In the genomic region with DNA sequence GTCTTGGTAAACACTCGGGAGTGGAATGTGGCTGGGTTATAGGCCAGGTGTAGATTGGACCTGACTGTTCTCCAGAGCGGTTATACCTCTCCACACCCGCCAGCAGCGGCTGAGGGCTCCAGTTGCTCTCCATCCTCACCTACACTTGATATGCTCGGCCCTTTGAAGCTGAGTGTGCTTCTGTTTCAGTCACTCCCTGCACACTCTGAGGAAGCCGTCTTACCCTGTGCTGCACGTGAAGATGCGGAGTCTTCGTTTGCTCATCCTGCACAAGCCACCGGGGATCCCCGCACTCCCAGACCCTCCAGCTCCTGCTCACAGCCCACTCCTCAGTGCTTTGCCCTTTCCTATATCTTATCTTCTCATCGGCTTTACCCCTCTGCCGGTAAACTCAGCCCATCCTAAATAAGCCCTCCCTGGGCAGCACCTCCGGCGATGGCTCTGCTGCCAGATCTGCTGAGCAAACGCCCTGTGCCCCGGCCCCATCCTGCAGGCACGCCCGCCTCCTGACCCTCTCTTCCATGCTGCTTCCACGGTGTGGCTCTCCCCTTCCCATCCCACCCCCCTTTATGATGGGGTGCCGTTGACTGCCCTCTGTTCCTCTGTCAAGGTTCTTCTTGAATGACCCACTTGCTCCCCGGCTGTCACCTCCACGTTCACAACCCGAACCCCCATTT, we compare ENCODE assay signal across 17 cellular contexts. TPM values are rescaled to one million over a fixed set of nuclear protein-coding genes. Genes with fewer than 3 reads are reported as not detected.
DNase-seq lines count a peak whose midpoint lies in the region; ATAC-seq, FAIRE-seq and TF ChIP-seq lines count a peak whose summit lies in the region.
"Had no signal": no experiment of that assay in that cellular context is flagged by ENCODE, and none has a peak within 500 bp of the region (broad histone marks: within the 10 kb centered on the region; RNA-seq: fewer than 3 reads in every experiment).

No MANE protein-coding gene starts in this region.

- H2BK120ac ChIP-seq in IMR-90 (ENCODE audit: low read depth, low read length), result no peak overlapping the region
- no peak overlapping the region for H2BK120ac ChIP-seq in H1 (replicated peaks; ENCODE audit: low read depth, low read length)

- no peak overlapping the region for H4K8ac ChIP-seq in IMR-90 (ENCODE audit: low read depth in 2 of 2, low read length in 2 of 2)
- peak overlapping the region; percentile 66; the same call in 1 of the 2 replicates for H4K8ac ChIP-seq in H1 (ENCODE audit: extremely low read depth, insufficient read depth, low read length)

- POLR2A ChIA-PET in IMR-90 (lab: Charles Lee; ENCODE audit: unreplicated experiment), result no interaction called here
- POLR2A ChIA-PET in H1 (lab: Charles Lee; ENCODE audit: partially characterized antibody), result no interaction called here

- no TSS peak for BruUV-seq in IMR-90 (replicated peaks; lab: Mats Ljungman, UMichigan)

- H4K5ac ChIP-seq in IMR-90 (ENCODE audit: low read depth, low read length), result no peak overlapping the region
- no peak overlapping the region for H4K5ac ChIP-seq in H1 (ENCODE audit: insufficient read length, low read depth, low read length)

- H3K9me3 ChIP-seq in IMR-90 (ENCODE audit: control insufficient read depth, insufficient read depth, low read length) (peaks cover 3% of the 10 kb centered on the region), H1 (ENCODE audit: insufficient read depth in 2 of 2, low read depth in 1 of 2, low read length in 1 of 2) (no peaks in the 10 kb centered on the region; a peak in 1 of 4 replicates), vagina (no peaks in the 10 kb centered on the region), neural progenitor cell (ENCODE audit: low read depth) (no peaks in the 10 kb centered on the region)
- H3K9me3 ChIP-seq: ovary had no signal

- no peak for DNase-seq in activated naive CD8-positive, alpha-beta T cell treated with anti-CD3 and anti-CD28 coated beads for 36 hours
- DNase-seq in activated naive CD8-positive, alpha-beta T cell treated with anti-CD3 and anti-CD28 coated beads, Interleukin-2, amount 50 U/mL, for 24 hours, result no peak
- DNase-seq in IMR-90 (no peak), H1 (ENCODE audit: low read depth in 1 of 2, low spot score in 2 of 2) (peak in 1 of 2 experiments; percentile 41), vagina (ENCODE audit: extremely low spot score in 2 of 2) (peak; percentile 37 to 81), SK-N-DZ (ENCODE audit: low spot score) (no peak), neural progenitor cell (ENCODE audit: low spot score) (no peak)
- DNase-seq: activated naive CD4-positive, alpha-beta T cell; cortex of kidney; foreskin melanocyte; GDM1; left colon; NK-92 treated with Interleukin-12 subunit alpha and Interleukin-12 subunit beta, amount 100 ng/mL, for 24 hours; ovary; stimulated activated CD4-positive, alpha-beta T cell treated with anti-CD3 and anti-CD28 coated beads, Interleukin-2, amount 100 ng/mL, for 48 hours; substantia nigra had no signal

- in situ Hi-C loops in IMR-90 (cut with MboI; ENCODE audit: low sequenced_read_pairs), result no loop called here

- H3K79me1 ChIP-seq in IMR-90 (ENCODE audit: low read depth in 1 of 2, low read length in 2 of 2), result no peaks in the 10 kb centered on the region
- H3K79me1 ChIP-seq in H1 (ENCODE audit: low read depth, low read length), result no peaks in the 10 kb centered on the region

- ATAC-seq in activated naive CD8-positive, alpha-beta T cell treated with anti-CD3 and anti-CD28 coated beads, Interleukin-2, amount 50 U/mL, for 24 hours, result no peak
- no peak for ATAC-seq in IMR-90 (ENCODE audit: low read depth)
- ATAC-seq: GM12878, left colon had no signal

- H3K27me3 ChIP-seq in IMR-90 (ENCODE audit: control insufficient read depth, insufficient read depth, low read length) (peaks cover 21% of the 10 kb centered on the region), H1 (replicated peaks in 1 of 4; ENCODE audit: control insufficient read depth in 3 of 4, extremely low read depth in 1 of 4, insufficient read depth in 3 of 4, low read length in 3 of 4) (no peaks in the 10 kb centered on the region), vagina (no peaks in the 10 kb centered on the region), neural progenitor cell (no peaks in the 10 kb centered on the region)
- H3K27me3 ChIP-seq: ovary had no signal

- no peak overlapping the region for H3K18ac ChIP-seq in IMR-90 (ENCODE audit: low read depth, low read length)
- no peak overlapping the region for H3K18ac ChIP-seq in H1 (ENCODE audit: extremely low read depth, low read length)

- peaks cover 23% of the 10 kb centered on the region for H3K4me1 Mint-ChIP-seq in activated naive CD8-positive, alpha-beta T cell treated with anti-CD3 and anti-CD28 coated beads for 36 hours
- peaks cover 25% of the 10 kb centered on the region for H3K4me1 Mint-ChIP-seq in activated naive CD8-positive, alpha-beta T cell treated with anti-CD3 and anti-CD28 coated beads, Interleukin-2, amount 50 U/mL, for 24 hours
- peaks cover 7% of the 10 kb centered on the region for H3K4me1 Mint-ChIP-seq in neural progenitor cell

- no peak for TF ChIP-seq RAD21 in IMR-90 (IDR thresholded peaks at IDR 0.05; ENCODE audit: low read length)
- TF ChIP-seq RAD21 in H1 (IDR thresholded peaks at IDR 0.05 in 1 of 2, conservative IDR thresholded peaks at IDR 0.05 in 1 of 2; ENCODE audit: low read depth in 2 of 2, low read length in 2 of 2), result no peak

- H2BK5ac ChIP-seq in IMR-90 (ENCODE audit: low read depth, low read length, poor library complexity, severe bottlenecking) (no peak overlapping the region), H1 (ENCODE audit: low read depth, low read length) (no peak overlapping the region)

- no peaks in the 10 kb centered on the region; the same call in 1 of the 2 replicates for H3K23me2 ChIP-seq in H1 (ENCODE audit: low read depth, low read length)

- H2BK12ac ChIP-seq in H1 (ENCODE audit: low read depth, low read length), result no peak overlapping the region

- H3K14ac ChIP-seq in IMR-90 (replicated peaks; ENCODE audit: low read depth, low read length) (no peak overlapping the region), H1 (ENCODE audit: insufficient read length) (no peak overlapping the region)

- no peak for TF ChIP-seq EP300 in H1 (IDR thresholded peaks at IDR 0.05; ENCODE audit: borderline replicate concordance in 1 of 2, low read depth in 2 of 2, low read length in 2 of 2)

- H3K27me3 Mint-ChIP-seq in activated naive CD8-positive, alpha-beta T cell treated with anti-CD3 and anti-CD28 coated beads for 36 hours, result no peaks in the 10 kb centered on the region
- H3K27me3 Mint-ChIP-seq in activated naive CD8-positive, alpha-beta T cell treated with anti-CD3 and anti-CD28 coated beads, Interleukin-2, amount 50 U/mL, for 24 hours, result peaks cover 15% of the 10 kb centered on the region
- H3K27me3 Mint-ChIP-seq in neural progenitor cell (ENCODE audit: insufficient read depth, low read depth), result peaks cover 10% of the 10 kb centered on the region

- no peak overlapping the region for H2AK9ac ChIP-seq in IMR-90 (replicated peaks; ENCODE audit: low read depth, low read length, poor library complexity)

- FAIRE-seq in H1 (lab: Jason Lieb, UNC), result no peak
- FAIRE-seq: GM12878 had no signal

- H2BK20ac ChIP-seq in IMR-90 (ENCODE audit: low read depth, low read length), result no peak overlapping the region
- no peak overlapping the region for H2BK20ac ChIP-seq in H1 (ENCODE audit: low read length)

- 70% methylated on average over 19 of the region's 24 CpGs; no CpG with 5 or more reads in 1 of the 2 experiments for WGBS in IMR-90 (ENCODE audit: extremely low coverage in 2 of 2, insufficient read length in 1 of 2), 2 experiments
- 84% methylated on average over 23 of the region's 24 CpGs; no CpG with 5 or more reads in 1 of the 2 experiments for WGBS in H1 (ENCODE audit: extremely low coverage in 1 of 2, insufficient coverage in 1 of 2, insufficient read length in 1 of 2, insufficient replicate concordance in 2 of 2, low coverage in 1 of 2, low lambda C conversion rate in 2 of 2, missing lambda C conversion rate in 1 of 2), 2 experiments

- H3K27ac ChIP-seq in IMR-90 (ENCODE audit: insufficient read depth, low read length), result no peak overlapping the region
- no peak overlapping the region for H3K27ac ChIP-seq in H1 (ENCODE audit: low read depth, low read length)
- no peak overlapping the region for H3K27ac ChIP-seq in vagina
- no peak overlapping the region for H3K27ac ChIP-seq in neural progenitor cell
- H3K27ac ChIP-seq: ovary had no signal

- intact Hi-C loops in IMR-90 (cut with micrococcal nuclease), result no loop called here
- intact Hi-C loops in vagina (cut with DNase I), result no loop called here

- TF ChIP-seq POLR2A in IMR-90 (IDR thresholded peaks at IDR 0.05; ENCODE audit: low read depth, low read length) (no peak), H1 (IDR thresholded peaks at IDR 0.05; ENCODE audit: control extremely low read depth in 1 of 2, low read depth in 2 of 2, low read length in 2 of 2) (no peak), vagina (IDR thresholded peaks at IDR 0.05) (no peak)

- H3K4me3 ChIP-seq in IMR-90 (ENCODE audit: insufficient read depth, low read depth, low read length) (no peak overlapping the region), H1 (ENCODE audit: extremely low read depth in 1 of 4, insufficient read depth in 2 of 4, low read depth in 3 of 4, low read length in 4 of 4) (no peak overlapping the region), vagina (no peak overlapping the region), neural progenitor cell (no peak overlapping the region)
- H3K4me3 ChIP-seq: GM12878, ovary had no signal

- H3K4me3 Mint-ChIP-seq in activated naive CD8-positive, alpha-beta T cell treated with anti-CD3 and anti-CD28 coated beads for 36 hours, result peak overlapping the region; percentile 25
- no peak overlapping the region for H3K4me3 Mint-ChIP-seq in activated naive CD8-positive, alpha-beta T cell treated with anti-CD3 and anti-CD28 coated beads, Interleukin-2, amount 50 U/mL, for 24 hours
- H3K4me3 Mint-ChIP-seq in neural progenitor cell, result no peak overlapping the region

- CTCF ChIA-PET in IMR-90 (lab: Yijun Ruan, JAX) (interaction anchor here (0.6 kb wide), 1 partner anchor 89 kb away, joined by 3 read pairs; no protein-coding TSS in a partner anchor), H1 (lab: Charles Lee; ENCODE audit: partially characterized antibody) (interaction anchor here (0.8 to 1.4 kb wide), 2 partner anchors 8 to 35 kb away, joined by 3 read pairs; no protein-coding TSS in a partner anchor)

- H3K9ac ChIP-seq in IMR-90 (ENCODE audit: low read depth, low read length) (no peak overlapping the region), H1 (replicated peaks in 1 of 4; ENCODE audit: extremely low read depth in 1 of 4, low read depth in 3 of 4, low read length in 3 of 4) (no peak overlapping the region), neural progenitor cell (no peak overlapping the region)

- peaks cover 8% of the 10 kb centered on the region; the same call in 1 of the 2 replicates for H3K9me1 ChIP-seq in IMR-90 (ENCODE audit: insufficient read depth, low read length)

- H3K4ac ChIP-seq in IMR-90 (ENCODE audit: low read depth, low read length) (no peak overlapping the region), H1 (replicated peaks; ENCODE audit: insufficient read length, low read depth, low read length) (no peak overlapping the region)

- H4K20me1 ChIP-seq in IMR-90 (ENCODE audit: insufficient read depth, low read length) (peaks cover 19% of the 10 kb centered on the region), H1 (replicated peaks in 1 of 2; ENCODE audit: control insufficient read depth in 1 of 2, insufficient read depth in 2 of 2, low read length in 2 of 2) (no peaks in the 10 kb centered on the region), neural progenitor cell (ENCODE audit: low read depth) (no peaks in the 10 kb centered on the region)

- TF ChIP-seq CTCF in IMR-90 (conservative IDR thresholded peaks at IDR 0.05; ENCODE audit: low read depth, low read length) (no peak), H1 (IDR thresholded peaks at IDR 0.05; ENCODE audit: control extremely low read depth in 1 of 3, insufficient read depth in 1 of 3, low read depth in 1 of 3, low read length in 3 of 3) (no peak), vagina (IDR thresholded peaks at IDR 0.05) (no peak), neural progenitor cell (IDR thresholded peaks at IDR 0.05) (no peak)

- H2AK5ac ChIP-seq in IMR-90 (ENCODE audit: low read depth, low read length) (no peak overlapping the region), H1 (ENCODE audit: low read depth, low read length) (no peak overlapping the region)

- peak overlapping the region; percentile 11 for H2AFZ ChIP-seq in IMR-90 (replicated peaks; ENCODE audit: low read length, poor library complexity)
- H2AFZ ChIP-seq in H1 (ENCODE audit: low read length), result peak overlapping the region; percentile 62; the same call in 1 of the 2 replicates
- H2AFZ ChIP-seq in neural progenitor cell (replicated peaks), result no peak overlapping the region

- H3K56ac ChIP-seq in IMR-90 (ENCODE audit: extremely low read depth, insufficient read depth, low read length) (no peak overlapping the region), H1 (replicated peaks; ENCODE audit: insufficient read length, low read depth, low read length) (no peak overlapping the region)

- dilution Hi-C loops in IMR-90 (cut with HindIII; ENCODE audit: low sequenced_read_pairs, unreplicated experiment), result no loop called here

- H3K27ac Mint-ChIP-seq in activated naive CD8-positive, alpha-beta T cell treated with anti-CD3 and anti-CD28 coated beads for 36 hours, result no peak overlapping the region
- no peak overlapping the region for H3K27ac Mint-ChIP-seq in activated naive CD8-positive, alpha-beta T cell treated with anti-CD3 and anti-CD28 coated beads, Interleukin-2, amount 50 U/mL, for 24 hours
- no peak overlapping the region for H3K27ac Mint-ChIP-seq in neural progenitor cell

- H4K91ac ChIP-seq in IMR-90 (ENCODE audit: insufficient read depth, low read depth, low read length) (no peak overlapping the region), H1 (replicated peaks; ENCODE audit: insufficient read length, low read length) (no peak overlapping the region)

- no peak overlapping the region for H3K4me2 ChIP-seq in IMR-90 (ENCODE audit: low read depth, low read length)
- no peak overlapping the region for H3K4me2 ChIP-seq in H1 (ENCODE audit: insufficient read depth in 1 of 2, low read depth in 2 of 2, low read length in 2 of 2)
- no peak overlapping the region for H3K4me2 ChIP-seq in neural progenitor cell

- H3K36me3 Mint-ChIP-seq in activated naive CD8-positive, alpha-beta T cell treated with anti-CD3 and anti-CD28 coated beads for 36 hours, result peaks cover 4% of the 10 kb centered on the region
- H3K36me3 Mint-ChIP-seq in activated naive CD8-positive, alpha-beta T cell treated with anti-CD3 and anti-CD28 coated beads, Interleukin-2, amount 50 U/mL, for 24 hours (ENCODE audit: low read depth), result peaks cover 5% of the 10 kb centered on the region
- H3K36me3 Mint-ChIP-seq in neural progenitor cell, result no peaks in the 10 kb centered on the region

- H3K79me2 ChIP-seq in H1 (ENCODE audit: control insufficient read depth in 1 of 2, insufficient read depth in 2 of 2, low read length in 2 of 2) (no peaks in the 10 kb centered on the region), neural progenitor cell (ENCODE audit: low read depth) (no peaks in the 10 kb centered on the region)

- H2BK15ac ChIP-seq in IMR-90 (ENCODE audit: low read depth, low read length) (no peak overlapping the region), H1 (ENCODE audit: low read length) (no peak overlapping the region)

- no peaks in the 10 kb centered on the region for H3F3A ChIP-seq in neural progenitor cell (ENCODE audit: low read depth)

- no peak overlapping the region for H3K23ac ChIP-seq in IMR-90 (ENCODE audit: low read depth, low read length)
- H3K23ac ChIP-seq in H1 (ENCODE audit: insufficient read length), result no peak overlapping the region

- H3K9me3 Mint-ChIP-seq in activated naive CD8-positive, alpha-beta T cell treated with anti-CD3 and anti-CD28 coated beads for 36 hours, result peaks cover 2% of the 10 kb centered on the region
- H3K9me3 Mint-ChIP-seq in activated naive CD8-positive, alpha-beta T cell treated with anti-CD3 and anti-CD28 coated beads, Interleukin-2, amount 50 U/mL, for 24 hours, result peaks cover 7% of the 10 kb centered on the region
- H3K9me3 Mint-ChIP-seq in neural progenitor cell, result peaks cover 11% of the 10 kb centered on the region

- H3K4me1 ChIP-seq in IMR-90 (ENCODE audit: control insufficient read depth, insufficient read depth, low read length) (peaks cover 11% of the 10 kb centered on the region), H1 (replicated peaks in 1 of 4; ENCODE audit: control insufficient read depth in 3 of 4, insufficient read depth in 4 of 4, low read length in 3 of 4) (no peaks in the 10 kb centered on the region; a peak in 1 of 7 replicates), vagina (peaks cover 17% of the 10 kb centered on the region), neural progenitor cell (no peaks in the 10 kb centered on the region)

- no peaks in the 10 kb centered on the region for H3K36me3 ChIP-seq in IMR-90 (ENCODE audit: control insufficient read depth, insufficient read depth, low read length)
- H3K36me3 ChIP-seq in H1 (ENCODE audit: control insufficient read depth in 2 of 4, insufficient read depth in 4 of 4, low read length in 3 of 4), result no peaks in the 10 kb centered on the region
- no peaks in the 10 kb centered on the region for H3K36me3 ChIP-seq in vagina
- H3K36me3 ChIP-seq in neural progenitor cell, result no peaks in the 10 kb centered on the region
- H3K36me3 ChIP-seq: ovary had no signal

RNA-seq across cellular contexts. Expression of gene ODC1, which starts 47.3 kb away (rescaled TPM):
- 100 to 1,000 TPM; 357 to 367 TPM for total RNA-seq in activated naive CD8-positive, alpha-beta T cell treated with anti-CD3 and anti-CD28 coated beads for 36 hours
- total RNA-seq in IMR-90 (2012; rRNA removed) (204 and 251 TPM in 2 replicates), vagina (34.9 TPM), neural progenitor cell (ENCODE audit: low replicate concordance) (348 and 437 TPM in 2 replicates)
- polyA plus RNA-seq in IMR-90 (2012; rRNA removed) (103 and 117 TPM in 2 replicates), H1 (2011; rRNA removed) (39.9 and 57.2 TPM in 2 replicates)
- 55.7 and 87.1 TPM in 2 replicates for polyA plus RNA-seq in IMR-90 (2012; cell fraction: cytosol; rRNA removed)
- polyA plus RNA-seq in IMR-90 (2012; cell fraction: nucleus; rRNA removed; ENCODE audit: low replicate concordance), result 43.7 and 137 TPM in 2 replicates
- 73.6 and 76.7 TPM in 2 replicates for total RNA-seq in H1 (2021; fragmentation: NEBNext Ultra II Directional; extraction: Animal tissue kit (Norgen Biotek cat#: 25700))
- polyA plus RNA-seq in H1 (2011; cell fraction: cytosol; rRNA removed), result 52.1 TPM
- 28.3 TPM for polyA plus RNA-seq in H1 (2011; cell fraction: nucleus; rRNA removed)
- polyA plus RNA-seq in H1 (2012, experiment 1 of 2), result 51.1 to 69.3 TPM (median 56.4 TPM) in 4 replicates
- 47.0 TPM for polyA plus RNA-seq in H1 (2012, experiment 2 of 2)
- 36.2 TPM for polyA plus RNA-seq in H1 (2013, experiment 1 of 2)
- 38.4 TPM for polyA plus RNA-seq in H1 (2013, experiment 2 of 2)
- 62.9 and 69.6 TPM in 2 replicates for polyA minus RNA-seq in H1 (2011; rRNA and poly(A)+ RNA removed)
- polyA minus RNA-seq in H1 (2011; cell fraction: cytosol; rRNA and poly(A)+ RNA removed), result 26.7 TPM
- polyA minus RNA-seq in H1 (2011; cell fraction: nucleus; rRNA and poly(A)+ RNA removed), result 24.6 TPM
- 478 and 500 TPM in 2 replicates for polyA plus RNA-seq in SK-N-DZ (2014; cell fraction: cytosol; rRNA removed)
- polyA plus RNA-seq in SK-N-DZ (2014; cell fraction: nucleus; rRNA removed), result 342 and 350 TPM in 2 replicates

Comparison
In these comparisons a context has a peak if more than half of its experiments do, and no peak if none do; other contexts are left out.
1. DNase-seq: peak in vagina (2 of 2); none in activated naive CD8-positive, alpha-beta T cell treated with anti-CD3 and anti-CD28 coated beads for 36 hours (single experiment), activated naive CD8-positive, alpha-beta T cell treated with anti-CD3 and anti-CD28 coated beads, Interleukin-2, amount 50 U/mL, for 24 hours (single experiment), IMR-90 (single experiment), SK-N-DZ (single experiment) and neural progenitor cell (single experiment).